Comparison of ENCODE assay signal across 16 cellular contexts in the genomic region with DNA sequence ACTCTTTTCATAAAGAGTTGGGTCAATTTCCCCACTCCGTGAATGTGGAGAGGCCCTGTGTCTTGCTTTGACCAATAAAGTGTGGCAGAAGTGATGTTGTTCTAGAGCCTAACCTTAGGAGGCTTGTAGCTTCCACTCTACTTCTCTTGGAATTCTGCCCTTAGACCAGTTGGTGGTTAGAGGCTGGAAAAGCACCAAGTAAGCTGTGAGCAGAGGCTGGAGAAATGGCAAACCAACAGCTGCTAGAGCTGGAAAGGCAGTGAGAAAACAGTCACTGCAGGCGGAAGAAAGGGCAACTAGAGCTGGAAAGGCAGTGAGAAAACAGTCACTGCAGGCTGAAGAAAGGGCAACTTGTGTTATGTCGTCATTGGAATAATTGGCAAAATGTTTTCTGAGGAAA.
"Had no signal": no experiment of that assay in that cellular context is flagged by ENCODE, and none has a peak within 500 bp of the region (broad histone marks: within the 10 kb centered on the region; RNA-seq: fewer than 3 reads in every experiment).

No MANE protein-coding gene starts in this region.

- ATAC-seq: activated CD8-positive, alpha-beta T cell treated with anti-CD3 and anti-CD28 coated beads for 36 hours; activated T-cell treated with anti-CD3 and anti-CD28 coated beads, Interleukin-2, amount 50 U/mL, for 72 hours; left lobe of liver; naive thymus-derived CD4-positive, alpha-beta T cell; stimulated activated naive B cell treated with anti-CD40 and anti-IgM and Interleukin-4, amounts not matched to agents 10 μg/mL and 1 μg/mL and 100 μg/mL, for 72 hours had no signal

- DNase-seq: activated B cell treated with CpG ODN at 0.5 μM for 24 hours; activated CD4-positive, alpha-beta T cell treated with anti-CD3 and anti-CD28 coated beads for 48 hours; activated CD8-positive, alpha-beta T cell treated with anti-CD3 and anti-CD28 coated beads for 36 hours; activated gamma-delta T cell; activated T-cell treated with anti-CD3 and anti-CD28 coated beads, Interleukin-2, amount 50 U/mL, for 72 hours; amniotic stem cell; effector memory CD4-positive, alpha-beta T cell; midbrain; naive thymus-derived CD4-positive, alpha-beta T cell; ovary; stimulated activated CD4-positive, alpha-beta T cell treated with anti-CD3 and anti-CD28 coated beads, Interleukin-2, amount 100 ng/mL, for 48 hours; stimulated activated naive B cell treated with anti-CD40 and anti-IgM and Interleukin-4, amounts not matched to agents 10 μg/mL and 1 μg/mL and 100 μg/mL, for 72 hours; transverse colon had no signal

- H3K9me3 ChIP-seq: ovary, transverse colon had no signal

- H3K4me3 ChIP-seq: ovary, transverse colon had no signal

- H3K4me3 Mint-ChIP-seq: activated B cell treated with CpG ODN at 0.5 μM for 24 hours; activated CD8-positive, alpha-beta T cell treated with anti-CD3 and anti-CD28 coated beads for 36 hours; activated naive CD8-positive, alpha-beta T cell; activated T-cell treated with anti-CD3 and anti-CD28 coated beads, Interleukin-2, amount 50 U/mL, for 72 hours; dendritic cell treated with granulocyte-macrophage colony-stimulating factor and Interleukin-4, amounts not matched to agents 40 ng/mL and 50 ng/mL, for 4 days; naive thymus-derived CD4-positive, alpha-beta T cell; stimulated activated naive B cell treated with anti-CD40 and anti-IgM and Interleukin-4, amounts not matched to agents 10 μg/mL and 1 μg/mL and 100 μg/mL, for 72 hours had no signal

- H3K27ac Mint-ChIP-seq: activated B cell treated with CpG ODN at 0.5 μM for 24 hours; activated CD8-positive, alpha-beta T cell treated with anti-CD3 and anti-CD28 coated beads for 36 hours; activated naive CD8-positive, alpha-beta T cell; activated T-cell treated with anti-CD3 and anti-CD28 coated beads, Interleukin-2, amount 50 U/mL, for 72 hours; dendritic cell treated with granulocyte-macrophage colony-stimulating factor and Interleukin-4, amounts not matched to agents 40 ng/mL and 50 ng/mL, for 4 days; naive thymus-derived CD4-positive, alpha-beta T cell; stimulated activated naive B cell treated with anti-CD40 and anti-IgM and Interleukin-4, amounts not matched to agents 10 μg/mL and 1 μg/mL and 100 μg/mL, for 72 hours had no signal

- H3K9me3 Mint-ChIP-seq: activated B cell treated with CpG ODN at 0.5 μM for 24 hours; activated CD8-positive, alpha-beta T cell treated with anti-CD3 and anti-CD28 coated beads for 36 hours; activated T-cell treated with anti-CD3 and anti-CD28 coated beads, Interleukin-2, amount 50 U/mL, for 72 hours; dendritic cell treated with granulocyte-macrophage colony-stimulating factor and Interleukin-4, amounts not matched to agents 40 ng/mL and 50 ng/mL, for 4 days; naive thymus-derived CD4-positive, alpha-beta T cell; stimulated activated naive B cell treated with anti-CD40 and anti-IgM and Interleukin-4, amounts not matched to agents 10 μg/mL and 1 μg/mL and 100 μg/mL, for 72 hours had no signal

- H3K27me3 ChIP-seq: ovary, transverse colon had no signal

- H3K36me3 ChIP-seq: ovary, transverse colon had no signal

- H3K4me1 Mint-ChIP-seq: activated B cell treated with CpG ODN at 0.5 μM for 24 hours; naive thymus-derived CD4-positive, alpha-beta T cell; stimulated activated naive B cell treated with anti-CD40 and anti-IgM and Interleukin-4, amounts not matched to agents 10 μg/mL and 1 μg/mL and 100 μg/mL, for 72 hours had no signal

- H3K27ac ChIP-seq: ovary, transverse colon had no signal

- H3K36me3 Mint-ChIP-seq: naive thymus-derived CD4-positive, alpha-beta T cell; stimulated activated naive B cell treated with anti-CD40 and anti-IgM and Interleukin-4, amounts not matched to agents 10 μg/mL and 1 μg/mL and 100 μg/mL, for 72 hours had no signal
